Comparison of ENCODE assay signal across 9 cellular contexts in genomic region chr10:6140141-6140841, GRCh38. TPM values are rescaled to one million over a fixed set of nuclear protein-coding genes. Genes with fewer than 3 reads are reported as not detected.
DNase-seq lines count a peak whose midpoint lies in the region; ATAC-seq, FAIRE-seq and TF ChIP-seq lines count a peak whose summit lies in the region.
"Had no signal": no experiment of that assay in that cellular context is flagged by ENCODE, and none has a peak within 500 bp of the region (broad histone marks: within the 10 kb centered on the region; RNA-seq: fewer than 3 reads in every experiment).

No MANE protein-coding gene starts in this region.

- H3K4me3 Mint-ChIP-seq in nephron progenitor cell = no peak overlapping the region

- no peaks in the 10 kb centered on the region for H3K9me3 ChIP-seq in OCI-LY3 (ENCODE audit: insufficient read depth, low read length)
- H3K9me3 ChIP-seq in K562 (replicated peaks; ENCODE audit: control insufficient read depth, insufficient read depth, low read depth, low read length) = no peaks in the 10 kb centered on the region
- H3K9me3 ChIP-seq in gastrocnemius medialis = no peaks in the 10 kb centered on the region
- no peaks in the 10 kb centered on the region for H3K9me3 ChIP-seq in GM23248 (ENCODE audit: low read depth)

- H3K27me3 Mint-ChIP-seq in nephron progenitor cell (ENCODE audit: low read depth, poor library complexity) = peaks cover 47% of the 10 kb centered on the region

- H3K9me2 ChIP-seq in GM23248 (ENCODE audit: insufficient read depth) = no peaks in the 10 kb centered on the region

- in situ Hi-C loops in K562 (cut with MboI) (no loop called here), gastrocnemius medialis (cut with MboI; ENCODE audit: low sequenced_read_pairs in 4 of 4) (no loop called here), GM23248 (cut with MboI) (no loop called here), brain microvascular endothelial cell (cut with HindIII; ENCODE audit: low pct_ligation_motif_present, low sequenced_read_pairs) (no loop called here)

- DNase-seq in GM12865 (ENCODE audit: low read depth) (peak; percentile 30), K562 (ENCODE audit: extremely low read depth in 1 of 4, low spot score in 3 of 4) (no peak), gastrocnemius medialis (peak in 1 of 2 donors; percentile 63), nephron progenitor cell (no peak), GM23248 (no peak), brain microvascular endothelial cell (no peak), H54 (ENCODE audit: insufficient read length, low spot score) (no peak)
- DNase-seq: caudate nucleus had no signal

- WGBS in K562 (ENCODE audit: insufficient coverage, low coverage, missing lambda C conversion rate) = 21% methylated on average over 21 of the region's 28 CpGs
- WGBS in GM23248 (ENCODE audit: low coverage in 1 of 2, low lambda C conversion rate in 2 of 2, missing lambda C conversion rate in 2 of 2), 2 experiments = 87 to 90% methylated on average over 22 to 28 of the region's 28 CpGs

- BruUV-seq in K562 (replicated peaks; lab: Mats Ljungman, UMichigan) = no TSS peak

- no peak overlapping the region for H2AFZ ChIP-seq in OCI-LY3 (ENCODE audit: low read depth, low read length)
- no peak overlapping the region for H2AFZ ChIP-seq in K562 (ENCODE audit: low read depth, low read length)
- no peak overlapping the region for H2AFZ ChIP-seq in GM23248

- H3K27ac ChIP-seq in OCI-LY3 (ENCODE audit: low read length) = no peak overlapping the region
- H3K27ac ChIP-seq in K562 (ENCODE audit: extremely low read depth, low read depth, low read length) = no peak overlapping the region
- peak overlapping the region; percentile 77 to 89 (median 88) for H3K27ac ChIP-seq in gastrocnemius medialis
- H3K27ac ChIP-seq in GM23248 = no peak overlapping the region
- no peak overlapping the region for H3K27ac ChIP-seq in brain microvascular endothelial cell

- TF ChIP-seq RAD21 in K562 (CRISPR knock-in tag; conservative IDR thresholded peaks at IDR 0.05 in 1 of 2, IDR thresholded peaks at IDR 0.05 in 1 of 2) = no peak

- POLR2A ChIA-PET in K562 (lab: Yijun Ruan, JAX) = interaction anchor here (0.6 to 1.7 kb wide), 2 partner anchors 10 to 447 kb away, joined by 3 to 5 read pairs; no protein-coding TSS in a partner anchor

- intact Hi-C loops in K562 (cut with micrococcal nuclease) (no loop called here), gastrocnemius medialis (cut with DNase I; ENCODE audit: low total_unique reads) (loop anchor here (2.0 to 5.0 kb wide), 6 partner anchors 15 to 442 kb away; partner anchors contain the start of gene PRKCQ)

- no peak overlapping the region for H3K27ac Mint-ChIP-seq in nephron progenitor cell

- H3K36me3 ChIP-seq in OCI-LY3 (replicated peaks; ENCODE audit: low read depth, low read length) = no peaks in the 10 kb centered on the region
- H3K36me3 ChIP-seq in K562 (ENCODE audit: control insufficient read depth, insufficient read depth, low read length) = no peaks in the 10 kb centered on the region
- H3K36me3 ChIP-seq in gastrocnemius medialis = no peaks in the 10 kb centered on the region
- no peaks in the 10 kb centered on the region for H3K36me3 ChIP-seq in GM23248 (ENCODE audit: low read depth)
- no peaks in the 10 kb centered on the region for H3K36me3 ChIP-seq in brain microvascular endothelial cell (replicated peaks)

- TF ChIP-seq CTCF in GM12865 (IDR thresholded peaks at IDR 0.05; ENCODE audit: insufficient read depth, low read depth, low read length, missing control alignments) (no peak), OCI-LY3 (IDR thresholded peaks at IDR 0.05; ENCODE audit: low read depth, low read length) (no peak), K562 (IDR thresholded peaks at IDR 0.05 in 2 of 3, conservative IDR thresholded peaks at IDR 0.05 in 1 of 3; ENCODE audit: insufficient read depth in 2 of 3, low read depth in 1 of 3, low read length in 3 of 3) (no peak), gastrocnemius medialis (IDR thresholded peaks at IDR 0.05 in 4 of 5, conservative IDR thresholded peaks at IDR 0.05 in 1 of 5) (no peak), nephron progenitor cell (IDR thresholded peaks at IDR 0.05) (no peak), brain microvascular endothelial cell (IDR thresholded peaks at IDR 0.05; ENCODE audit: low read depth, low read length, missing control alignments) (no peak)

- H3K4me2 ChIP-seq in OCI-LY3 (ENCODE audit: low read length) = peak overlapping the region; percentile 99
- no peak overlapping the region for H3K4me2 ChIP-seq in K562 (ENCODE audit: insufficient read depth, low read length)
- H3K4me2 ChIP-seq in GM23248 (ENCODE audit: unreplicated experiment) = no peak overlapping the region

- H3K4me1 ChIP-seq in OCI-LY3 (ENCODE audit: low read length) = peaks cover 42% of the 10 kb centered on the region
- peaks cover 10 to 29% of the 10 kb centered on the region in 2 experiments; a peak in 4 of 5 replicates for H3K4me1 ChIP-seq in K562 (replicated peaks in 1 of 2; ENCODE audit: control insufficient read depth in 2 of 2, insufficient read depth in 2 of 2, low read length in 2 of 2)
- peaks cover 14 to 38% of the 10 kb centered on the region in 2 donors for H3K4me1 ChIP-seq in gastrocnemius medialis
- peaks cover 28% of the 10 kb centered on the region for H3K4me1 ChIP-seq in GM23248 (ENCODE audit: insufficient read depth)

- H3K4me1 Mint-ChIP-seq in nephron progenitor cell = peaks cover 62% of the 10 kb centered on the region

- H4K20me1 ChIP-seq in OCI-LY3 (ENCODE audit: insufficient read depth, low read length) (no peaks in the 10 kb centered on the region), K562 (replicated peaks; ENCODE audit: control insufficient read depth, insufficient read depth, low read length) (no peaks in the 10 kb centered on the region), GM23248 (ENCODE audit: insufficient read depth) (no peaks in the 10 kb centered on the region)

- H3K9ac ChIP-seq in OCI-LY3 (ENCODE audit: low read length) (no peak overlapping the region), K562 (ENCODE audit: insufficient read depth in 1 of 2, low read depth in 2 of 2, low read length in 2 of 2) (no peak overlapping the region), GM23248 (no peak overlapping the region)

- ATAC-seq in K562 (no peak), gastrocnemius medialis (no peak)

- peaks cover 41% of the 10 kb centered on the region for H3K27me3 ChIP-seq in OCI-LY3 (ENCODE audit: low read depth, low read length)
- peaks cover 33 to 62% of the 10 kb centered on the region in 2 experiments for H3K27me3 ChIP-seq in K562 (ENCODE audit: control insufficient read depth in 2 of 2, insufficient read depth in 2 of 2, low read length in 2 of 2)
- H3K27me3 ChIP-seq in gastrocnemius medialis = no peaks in the 10 kb centered on the region
- H3K27me3 ChIP-seq in GM23248 (replicated peaks; ENCODE audit: insufficient read depth) = peaks cover 22% of the 10 kb centered on the region
- H3K27me3 ChIP-seq in brain microvascular endothelial cell (replicated peaks) = no peaks in the 10 kb centered on the region

- H3K9me1 ChIP-seq in K562 (ENCODE audit: control insufficient read depth, insufficient read depth, low read length) = no peaks in the 10 kb centered on the region

- TF ChIP-seq EP300 in K562 (IDR thresholded peaks at IDR 0.05; ENCODE audit: low read length) = no peak

- H3K9me3 Mint-ChIP-seq in nephron progenitor cell = no peaks in the 10 kb centered on the region

- FAIRE-seq in K562 (lab: Jason Lieb, UNC) (no peak), H54 (lab: Jason Lieb, UNC) (no peak)

- no peak for TF ChIP-seq POLR2A in K562 (conservative IDR thresholded peaks at IDR 0.05)
- no peak for TF ChIP-seq POLR2A in gastrocnemius medialis (IDR thresholded peaks at IDR 0.05)
- TF ChIP-seq POLR2A in H54 (IDR thresholded peaks at IDR 0.05; ENCODE audit: low read depth, low read length) = no peak

- H3K79me2 ChIP-seq in OCI-LY3 (ENCODE audit: low read length) (peaks cover 6% of the 10 kb centered on the region; the same call in 1 of the 2 replicates), K562 (ENCODE audit: control insufficient read depth, insufficient read depth, low read length) (peaks cover 6% of the 10 kb centered on the region), GM23248 (ENCODE audit: insufficient read depth) (no peaks in the 10 kb centered on the region)

- CTCF ChIA-PET in K562 (lab: Yijun Ruan, JAX; ENCODE audit: low intra/inter-chr PET ratio) = no interaction called here

- H3K36me3 Mint-ChIP-seq in nephron progenitor cell (ENCODE audit: low read depth) = no peaks in the 10 kb centered on the region

- H3K4me3 ChIP-seq in GM12865 (ENCODE audit: low read depth, low read length) = 0 out of 2 replicates have a peak overlapping the region, but pooled peaks have one; percentile 0
- H3K4me3 ChIP-seq in OCI-LY3 (ENCODE audit: low read length) = peak overlapping the region; percentile 80
- H3K4me3 ChIP-seq in K562 = no peak overlapping the region
- peak overlapping the region; percentile 49 to 76 (median 63) for H3K4me3 ChIP-seq in gastrocnemius medialis
- no peak overlapping the region for H3K4me3 ChIP-seq in GM23248
- H3K4me3 ChIP-seq in brain microvascular endothelial cell (ENCODE audit: low read depth, low read length) = no peak overlapping the region

- H3F3A ChIP-seq in GM23248 (ENCODE audit: insufficient read depth) = peaks cover 45% of the 10 kb centered on the region

TF ChIP-seq in K562, 482 proteins besides CTCF, POLR2A, EP300 and RAD21:
- TF ChIP-seq GABPA (tag; conservative IDR thresholded peaks at IDR 0.05; ENCODE audit: low read depth) (peak; percentile 31; the same call in 1 of the 2 replicates), ZNF232 (CRISPR knock-in tag; IDR thresholded peaks at IDR 0.05) (no peak)

RNA-seq across cellular contexts. Expression of gene RBM17, which starts 51.5 kb away (rescaled TPM):
- total RNA-seq in K562 (2011; cell fraction: chromatin; rRNA removed; ENCODE audit: low replicate concordance) = 96.3 and 236 TPM in 2 replicates
- total RNA-seq in K562 (2011; cell fraction: nucleolus; rRNA removed) = 32.2 and 43.0 TPM in 2 replicates
- total RNA-seq in K562 (2011; cell fraction: nucleoplasm; rRNA removed) = 66.7 and 73.8 TPM in 2 replicates
- total RNA-seq in K562 (2014; rRNA removed) = 82.8 and 86.5 TPM in 2 replicates
- total RNA-seq in K562 (2014; rRNA removed; fragmentation: Illumina TruSeq; extraction: Trizol) = 124 and 148 TPM in 2 replicates
- 123 and 125 TPM in 2 replicates for total RNA-seq in K562 (2015; rRNA removed; fragmentation: Illumina TruSeq; extraction: Trizol)
- total RNA-seq in K562 (2021) = 144 and 145 TPM in 2 replicates
- polyA plus RNA-seq in K562 (2011; rRNA removed) = 51.7 and 53.2 TPM in 2 replicates
- polyA plus RNA-seq in K562 (2011; cell fraction: cytosol; rRNA removed) = 15.8 and 25.6 TPM in 2 replicates
- 113 and 117 TPM in 2 replicates for polyA plus RNA-seq in K562 (2011; cell fraction: nucleus; rRNA removed)
- 102 and 131 TPM in 2 replicates for polyA plus RNA-seq in K562 (2012)
- 194 and 217 TPM in 2 replicates for polyA plus RNA-seq in K562 (2014; fragmentation: Illumina TruSeq; extraction: Trizol)
- polyA plus RNA-seq in K562 (2014; fragmentation: Nextera tagmentation; extraction: Ambion mirVana) = 10 to 100 TPM; 23.6 to 25.8 TPM
- polyA plus RNA-seq in K562 (2014; rRNA removed) = 139 and 141 TPM in 2 replicates
- polyA minus RNA-seq in K562 (2011; rRNA and poly(A)+ RNA removed) = 33.3 and 36.7 TPM in 2 replicates
- polyA minus RNA-seq in K562 (2011; cell fraction: cytosol; rRNA and poly(A)+ RNA removed) = 27.6 and 31.4 TPM in 2 replicates
- polyA minus RNA-seq in K562 (2011; cell fraction: nucleus; rRNA and poly(A)+ RNA removed) = 27.5 and 50.4 TPM in 2 replicates
- 10 to 100 TPM; 53.2 to 67.4 (median 60.1) TPM for total RNA-seq in gastrocnemius medialis
- total RNA-seq in GM23248 (2014; rRNA removed; shearing (Covaris generic)) = 24.1 and 35.7 TPM in 2 replicates
- polyA plus RNA-seq in GM23248 (2016; fragmentation: Nextera tagmentation; extraction: Ambion mirVana) = 84.2 and 99.9 TPM in 2 replicates

Comparison
In these comparisons a context has a peak if more than half of its experiments do, and no peak if none do; other contexts are left out.
1. H3K4me3 ChIP-seq: peak in GM12865 (single experiment), OCI-LY3 (single experiment) and gastrocnemius medialis (4 of 4); none in K562 (single experiment), GM23248 (single experiment) and brain microvascular endothelial cell (single experiment).
2. H3K27ac ChIP-seq: peak in gastrocnemius medialis (4 of 4); none in OCI-LY3 (single experiment), K562 (single experiment), GM23248 (single experiment) and brain microvascular endothelial cell (single experiment).